1 cellular context compared by ENCODE assay signal in the genomic region with DNA sequence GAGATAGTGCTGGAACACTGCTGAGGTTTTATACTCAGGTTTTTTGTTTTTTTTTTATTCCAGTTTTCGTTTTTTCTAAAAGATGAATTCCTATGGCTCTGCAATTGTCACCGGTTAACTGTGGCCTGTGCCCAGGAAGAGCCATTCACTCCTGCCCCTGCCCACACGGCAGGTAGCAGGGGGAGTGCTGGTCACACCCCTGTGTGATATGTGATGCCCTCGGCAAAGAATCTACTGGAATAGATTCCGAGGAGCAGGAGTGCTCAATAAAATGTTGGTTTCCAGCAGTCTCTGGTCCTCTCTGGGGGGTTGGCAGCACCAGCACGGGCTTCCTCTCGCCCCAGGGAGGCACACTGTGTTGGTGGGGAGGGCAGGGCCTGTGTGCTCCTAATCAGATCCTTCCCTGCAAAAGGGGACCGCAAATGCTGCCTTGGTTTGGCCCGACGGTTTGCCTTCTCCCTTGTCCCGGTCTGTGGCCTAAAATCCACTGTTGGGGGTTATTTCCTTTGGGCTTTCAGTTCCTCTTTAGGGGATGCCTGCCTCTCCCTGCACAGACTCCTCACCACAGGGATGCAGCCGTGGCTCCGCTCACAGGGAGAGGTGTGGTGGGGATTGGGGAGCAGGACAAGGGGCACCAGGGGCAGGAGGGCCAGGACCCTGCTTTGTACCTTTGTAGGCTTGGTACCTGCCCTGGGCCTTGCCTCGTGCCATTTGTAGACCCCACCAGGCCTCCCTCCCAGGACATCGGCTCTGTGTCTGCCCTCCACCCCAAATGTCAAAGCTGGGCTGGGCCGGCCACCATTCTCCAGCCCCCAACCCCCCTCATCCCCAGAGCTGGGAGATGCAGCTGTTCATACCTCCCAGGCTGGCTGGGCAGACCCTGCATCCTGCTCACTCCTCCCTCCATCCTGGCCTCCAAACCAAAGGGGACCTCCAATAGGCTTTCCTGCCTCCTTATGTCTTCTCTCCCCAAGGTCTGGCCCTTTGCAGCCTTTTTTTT.
TF ChIP-seq lines count a peak whose summit lies in the region.

No MANE protein-coding gene starts in this region.

TF ChIP-seq in H1, 55 proteins besides CTCF, POLR2A, EP300 and RAD21:
- no peak for TF ChIP-seq SRF (IDR thresholded peaks at IDR 0.05; ENCODE audit: low read depth, low read length)
- no peak for TF ChIP-seq EGR1 (IDR thresholded peaks at IDR 0.05; ENCODE audit: borderline replicate concordance, low read depth, low read length)
- no peak for TF ChIP-seq KDM4A (IDR thresholded peaks at IDR 0.05; ENCODE audit: low read depth, low read length, severe bottlenecking)
